12 cellular contexts compared by ENCODE assay signal in the genomic region with DNA sequence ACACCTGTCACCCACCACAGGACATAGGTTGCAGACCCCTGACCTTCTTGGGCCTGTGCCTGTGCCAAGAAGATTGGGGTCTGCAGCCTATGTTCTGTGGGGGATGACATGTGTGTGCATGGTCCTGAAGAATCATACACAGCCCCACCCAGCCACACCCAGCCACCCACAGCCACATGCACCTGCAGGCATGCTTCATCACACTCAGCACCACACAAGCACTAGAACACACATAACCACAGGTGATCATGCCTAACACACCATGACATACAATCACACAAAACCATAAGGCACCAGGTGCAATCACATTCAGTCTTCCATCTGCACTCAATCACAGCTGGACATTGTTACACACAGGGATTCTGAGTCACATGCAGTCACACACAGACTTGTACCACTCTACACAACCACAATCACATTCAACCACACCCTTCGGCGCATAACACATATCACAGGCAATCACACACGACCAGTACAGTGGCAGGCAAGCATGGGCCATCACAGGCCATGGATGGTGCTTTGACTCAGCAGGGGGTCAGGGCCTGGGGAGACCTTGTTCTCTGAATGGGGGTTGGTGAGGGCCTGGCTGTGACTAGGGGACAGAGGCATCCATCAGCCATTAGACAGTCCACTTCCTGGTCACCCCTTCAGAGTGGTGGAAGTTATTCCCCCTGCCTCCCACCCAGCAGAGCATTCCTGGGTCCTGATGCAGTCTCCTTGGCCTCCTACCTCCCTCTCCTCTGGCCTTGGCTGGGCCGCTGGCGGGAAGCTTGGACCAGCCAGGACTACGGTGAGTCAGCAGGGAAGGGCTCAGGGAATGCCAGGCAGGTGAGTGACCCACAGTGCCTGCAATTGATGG. TPM values are rescaled to one million over a fixed set of nuclear protein-coding genes. Genes with fewer than 3 reads are reported as not detected.
DNase-seq lines count a peak whose midpoint lies in the region; FAIRE-seq and TF ChIP-seq lines count a peak whose summit lies in the region.
"Had no signal": no experiment of that assay in that cellular context is flagged by ENCODE, and none has a peak within 500 bp of the region (broad histone marks: within the 10 kb centered on the region; RNA-seq: fewer than 3 reads in every experiment).

No MANE protein-coding gene starts in this region.

- no peak overlapping the region for H3K18ac ChIP-seq in trophoblast cell (ENCODE audit: low read length)

- no peak overlapping the region for H3K4me2 ChIP-seq in trophoblast cell (ENCODE audit: low read length)

- H3K27me3 ChIP-seq in bronchial epithelial cell (ENCODE audit: control insufficient read depth, insufficient read depth, low read length) (no peaks in the 10 kb centered on the region), trophoblast cell (ENCODE audit: insufficient read depth, low read length) (no peaks in the 10 kb centered on the region), HAP-1 (ENCODE audit: low read depth) (no peaks in the 10 kb centered on the region)
- H3K27me3 ChIP-seq: SJCRH30 had no signal

- H3K4me3 ChIP-seq in bronchial epithelial cell (ENCODE audit: low read depth, low read length) (no peak overlapping the region), trophoblast cell (ENCODE audit: low read depth, low read length) (no peak overlapping the region), HAP-1 (no peak overlapping the region)
- H3K4me3 ChIP-seq: SJCRH30 had no signal

- H3K79me2 ChIP-seq in trophoblast cell (ENCODE audit: control insufficient read depth, insufficient read depth, low read length, poor library complexity), result no peaks in the 10 kb centered on the region

- H3K9me3 ChIP-seq in trophoblast cell (ENCODE audit: insufficient read depth, low read depth, low read length) (no peaks in the 10 kb centered on the region), HAP-1 (no peaks in the 10 kb centered on the region)
- H3K9me3 ChIP-seq: SJCRH30 had no signal

- H3K79me1 ChIP-seq in trophoblast cell (ENCODE audit: low read length), result no peaks in the 10 kb centered on the region

- H3K36me3 ChIP-seq in bronchial epithelial cell (ENCODE audit: control insufficient read depth, insufficient read depth, low read length) (no peaks in the 10 kb centered on the region), trophoblast cell (ENCODE audit: control insufficient read depth in 1 of 2, insufficient read depth in 2 of 2, low read length in 2 of 2) (no peaks in the 10 kb centered on the region), HAP-1 (replicated peaks) (no peaks in the 10 kb centered on the region)
- H3K36me3 ChIP-seq: SJCRH30 had no signal

- no peak overlapping the region for H3K14ac ChIP-seq in trophoblast cell (ENCODE audit: low read length)

- H3K4me1 ChIP-seq in trophoblast cell (ENCODE audit: control insufficient read depth in 1 of 2, insufficient read depth in 2 of 2, low read length in 2 of 2), result peaks cover 2 to 8% of the 10 kb centered on the region in 2 experiments
- H3K4me1 ChIP-seq in HAP-1, result peaks cover 2% of the 10 kb centered on the region; the same call in 1 of the 2 replicates

- no peak overlapping the region for H3K23ac ChIP-seq in trophoblast cell (ENCODE audit: low read length)

- no peak overlapping the region for H2BK5ac ChIP-seq in trophoblast cell (ENCODE audit: low read depth, low read length, poor library complexity)

- no peak overlapping the region for H2BK120ac ChIP-seq in trophoblast cell (ENCODE audit: insufficient read depth, low read length, poor library complexity)

- no peak overlapping the region for H4K8ac ChIP-seq in trophoblast cell (ENCODE audit: low read depth, low read length)

- TF ChIP-seq CTCF in bronchial epithelial cell (IDR thresholded peaks at IDR 0.05; ENCODE audit: insufficient read depth, low read length, severe bottlenecking), result no peak

- no peak overlapping the region for H3K27ac ChIP-seq in trophoblast cell (ENCODE audit: low read depth, low read length)
- H3K27ac ChIP-seq: SJCRH30 had no signal

- H2BK12ac ChIP-seq in trophoblast cell (ENCODE audit: low read length), result no peak overlapping the region

- DNase-seq in ELR (ENCODE audit: low read depth) (peak; percentile 65), M059J (ENCODE audit: low read depth) (peak; percentile 86), bronchial epithelial cell (ENCODE audit: low read depth) (peak; percentile 40), trophoblast cell (peak; percentile 16 to 43), foreskin melanocyte (no peak), NCI-H2081 (lab: John Stamatoyannopoulos, UW) (no peak), GF-D8 (lab: John Stamatoyannopoulos, UW) (no peak), HAP-1 (ENCODE audit: low spot score in 2 of 2) (no peak)
- DNase-seq: activated CD4-positive, alpha-beta T cell treated with anti-CD3 and anti-CD28 coated beads for 4 hours; hypothalamus; NCI-H510A treated with DMSO at 0.1 percent for 48 hours had no signal

- FAIRE-seq in bronchial epithelial cell (lab: Jason Lieb, UNC), result peak; percentile 84

- in situ Hi-C loops in HAP-1 (cut with MboI; ENCODE audit: low sequenced_read_pairs), result no loop called here

- H2AK5ac ChIP-seq in trophoblast cell (ENCODE audit: low read length), result no peak overlapping the region

- no peak overlapping the region for H4K91ac ChIP-seq in trophoblast cell (ENCODE audit: low read depth, low read length)

- H3K4ac ChIP-seq in trophoblast cell (ENCODE audit: low read depth, low read length), result no peak overlapping the region

- WGBS in trophoblast cell (ENCODE audit: extremely low coverage, insufficient coverage, insufficient read length), result no CpG with 5 or more reads among the region's 6 CpGs

- no peak overlapping the region for H2AFZ ChIP-seq in trophoblast cell (ENCODE audit: insufficient read depth, low read length, poor library complexity)

- no peak overlapping the region for H4K12ac ChIP-seq in trophoblast cell (ENCODE audit: low read depth, low read length)

- H3K9ac ChIP-seq in trophoblast cell (ENCODE audit: low read length), result no peak overlapping the region

RNA-seq across cellular contexts. Expression of a gene that starts 44.3 kb away (rescaled TPM):
- not detected in 2 replicates for total RNA-seq in M059J (2014; rRNA removed; shearing (Covaris generic))
- total RNA-seq in bronchial epithelial cell, result not detected in 2 replicates
- not detected in 2 replicates for polyA plus RNA-seq in trophoblast cell (2013)
- total RNA-seq: SJCRH30 had no signal

Comparison
In these comparisons a context has a peak if more than half of its experiments do, and no peak if none do; other contexts are left out.
1. DNase-seq: peak in ELR (single experiment), M059J (single experiment), bronchial epithelial cell (single experiment) and trophoblast cell (2 of 2); none in foreskin melanocyte (single experiment), NCI-H2081 (0 of 2), GF-D8 (single experiment) and HAP-1 (0 of 2).